In genomic region chr6:130843575-130844320, GRCh38 we compare ENCODE assay signal across 8 cellular contexts. TPM values are rescaled to one million over a fixed set of nuclear protein-coding genes. Genes with fewer than 3 reads are reported as not detected.
DNase-seq lines count a peak whose midpoint lies in the region; ATAC-seq and TF ChIP-seq lines count a peak whose summit lies in the region.

No MANE protein-coding gene starts in this region.

- H3K27me3 ChIP-seq in lung (ENCODE audit: control insufficient read depth, insufficient read depth) (no peaks in the 10 kb centered on the region), gastrocnemius medialis (no peaks in the 10 kb centered on the region)

- peaks cover 0 to 6% of the 10 kb centered on the region in 2 donors for H3K4me1 ChIP-seq in lung (ENCODE audit: control insufficient read depth in 2 of 2, insufficient read depth in 2 of 2, low read length in 2 of 2)
- no peaks in the 10 kb centered on the region for H3K4me1 ChIP-seq in gastrocnemius medialis

- no peak for TF ChIP-seq POLR2A in gastrocnemius medialis (IDR thresholded peaks at IDR 0.05)

- H3K4me3 ChIP-seq in lung, result no peak overlapping the region
- H3K4me3 ChIP-seq in gastrocnemius medialis, result no peak overlapping the region

- DNase-seq in AG09319 (ENCODE audit: extremely low read depth, low read depth) (peak; percentile 11), NCI-H226 (peak; percentile 31), T47D (ENCODE audit: low read depth in 1 of 2, low spot score in 1 of 2) (peak; percentile 30 to 70), lung (ENCODE audit: low spot score) (no peak), NK-92 (lab: John Stamatoyannopoulos, UW; ENCODE audit: unreplicated experiment) (no peak), gastrocnemius medialis (no peak)

- 74 to 79% methylated on average over 3 of the region's 3 CpGs for WGBS in lung, 2 donors

- H3K9me3 ChIP-seq in lung (ENCODE audit: control insufficient read depth in 2 of 2, insufficient read depth in 1 of 2, low read length in 1 of 2) (no peaks in the 10 kb centered on the region), gastrocnemius medialis (no peaks in the 10 kb centered on the region)

- H3K36me3 ChIP-seq in lung (ENCODE audit: control insufficient read depth in 2 of 2, insufficient read depth in 2 of 2, low read length in 2 of 2) (peaks cover 0 to 2% of the 10 kb centered on the region in 2 donors), gastrocnemius medialis (no peaks in the 10 kb centered on the region)

- intact Hi-C loops in gastrocnemius medialis (cut with DNase I; ENCODE audit: low total_unique reads), result loop anchor here (10.0 kb wide), 1 partner anchor 519 kb away; no protein-coding TSS in a partner anchor

- in situ Hi-C loops in T47D (cut with HindIII; ENCODE audit: low pct_unique_long_range_greater_than_20kb, low sequenced_read_pairs) (no loop called here), gastrocnemius medialis (cut with MboI; ENCODE audit: low sequenced_read_pairs in 4 of 4) (no loop called here)

- H3K27ac ChIP-seq in lung (ENCODE audit: low read depth in 1 of 2, low read length in 1 of 2) (no peak overlapping the region), gastrocnemius medialis (no peak overlapping the region)

- TF ChIP-seq CTCF in AG09319 (IDR thresholded peaks at IDR 0.05; ENCODE audit: low read depth, low read length) (peak; percentile 50), GM12873 (IDR thresholded peaks at IDR 0.05; ENCODE audit: insufficient read depth, low read depth, low read length, missing control alignments) (peak; percentile 50), lung (IDR thresholded peaks at IDR 0.05; ENCODE audit: control extremely low read depth, extremely low read depth) (peak; percentile 46), gastrocnemius medialis (IDR thresholded peaks at IDR 0.05 in 4 of 5, conservative IDR thresholded peaks at IDR 0.05 in 1 of 5) (peak in 2 of 5 experiments; percentile 8 to 31)

- ATAC-seq in HG02763 (IDR thresholded peaks at IDR 0.05; ENCODE audit: unreplicated experiment) (peak; percentile 77), lung (ENCODE audit: insufficient read depth, low FRiP score) (peak; percentile 55), gastrocnemius medialis (no peak)

RNA-seq across cellular contexts. Expression of gene SMLR1, which starts 16.5 kb away (rescaled TPM):
- not detected for total RNA-seq in lung
- polyA plus RNA-seq in lung, result not detected
- total RNA-seq in gastrocnemius medialis, result not detected

Comparison
In these comparisons a context has a peak if more than half of its experiments do, and no peak if none do; other contexts are left out.
1. DNase-seq: peak in AG09319 (single experiment), NCI-H226 (single experiment) and T47D (2 of 2); none in lung (single experiment), NK-92 (single experiment) and gastrocnemius medialis (0 of 2).
2. ATAC-seq: peak in HG02763 (single experiment) and lung (single experiment); none in gastrocnemius medialis (0 of 2).